In genomic region chr7:17680943-17681351, GRCh38 we compare ENCODE assay signal across 8 cellular contexts.
A peak's percentile ranks its signal among the peaks of the same experiment; 100 is the strongest.
DNase-seq lines count a peak whose midpoint lies in the region; ATAC-seq and TF ChIP-seq lines count a peak whose summit lies in the region.

No MANE protein-coding gene starts in this region.

- H3K4me1 Mint-ChIP-seq in H9 (peaks cover 2 to 7% of the 10 kb centered on the region in 2 experiments; a peak in 2 of 4 replicates), immature natural killer cell (no peaks in the 10 kb centered on the region)

- DNase-seq in H9 (no peak), adrenal gland (no peak), immature natural killer cell (peak; percentile 10 to 20 (median 18)), tibial nerve (ENCODE audit: low spot score in 2 of 2) (no peak), aorta (no peak)

- H4K20me1 ChIP-seq in BLaER1 treated with 17β-estradiol and CSF1 and Interleukin-3, amounts not matched to agents 10 nM and 100 nM, result no peaks in the 10 kb centered on the region
- no peaks in the 10 kb centered on the region for H4K20me1 ChIP-seq in H9 (ENCODE audit: control insufficient read depth, insufficient read depth, insufficient read length)

- H3K9me3 ChIP-seq in BLaER1 treated with 17β-estradiol and CSF1 and Interleukin-3, amounts not matched to agents 10 nM and 100 nM (replicated peaks in 1 of 11), result peaks cover 0 to 12% (median under 1%) of the 10 kb centered on the region in 11 experiments; a peak in 7 of 22 replicates
- H3K9me3 ChIP-seq in H9 (ENCODE audit: control insufficient read depth, low read depth, low read length), result no peaks in the 10 kb centered on the region
- H3K9me3 ChIP-seq in adrenal gland (replicated peaks in 1 of 3), result no peaks in the 10 kb centered on the region
- no peaks in the 10 kb centered on the region for H3K9me3 ChIP-seq in tibial nerve
- no peaks in the 10 kb centered on the region for H3K9me3 ChIP-seq in aorta (ENCODE audit: control insufficient read depth, low read length)

- H3K4me3 Mint-ChIP-seq in H9 (no peak overlapping the region), immature natural killer cell (no peak overlapping the region)

- H2BK120ac ChIP-seq in H9 (ENCODE audit: low read depth, low read length, poor library complexity, severe bottlenecking), result no peak overlapping the region

- H3K27ac ChIP-seq in BLaER1 treated with 17β-estradiol and CSF1 and Interleukin-3, amounts not matched to agents 10 nM and 100 nM, result peak overlapping the region in 3 of 11 experiments; percentile 71 to 85 (median 81); a peak in 6 of 22 replicates
- H3K27ac ChIP-seq in H9 (ENCODE audit: insufficient read length, low read depth, low read length) (no peak overlapping the region), adrenal gland (no peak overlapping the region), tibial nerve (peak overlapping the region; percentile 31 to 79 (median 59)), aorta (ENCODE audit: low read depth in 1 of 2, low read length in 2 of 2) (no peak overlapping the region)

- TF ChIP-seq POLR2A in adrenal gland (IDR thresholded peaks at IDR 0.05), result no peak
- no peak for TF ChIP-seq POLR2A in tibial nerve (IDR thresholded peaks at IDR 0.05)

- H4K5ac ChIP-seq in H9 (ENCODE audit: insufficient read length, low read depth, low read length), result no peak overlapping the region

- no peak overlapping the region for H2AK5ac ChIP-seq in H9 (ENCODE audit: insufficient read length, low read length)

- H3K9me3 Mint-ChIP-seq in H9 (no peaks in the 10 kb centered on the region), immature natural killer cell (no peaks in the 10 kb centered on the region)

- H2BK15ac ChIP-seq in H9 (ENCODE audit: low read depth, low read length), result no peak overlapping the region

- no peak overlapping the region for H3K23ac ChIP-seq in H9 (ENCODE audit: insufficient read length, low read depth, low read length)

- no peaks in the 10 kb centered on the region for H3K79me1 ChIP-seq in H9 (ENCODE audit: insufficient read depth, low read depth, low read length, poor library complexity, severe bottlenecking)

- no peak overlapping the region for H3K4ac ChIP-seq in H9 (ENCODE audit: low read depth, low read length)

- no peak overlapping the region for H2BK12ac ChIP-seq in H9 (ENCODE audit: insufficient read length, low read depth, low read length)

- H2AFZ ChIP-seq in H9 (ENCODE audit: low read length), result no peak overlapping the region

- no peaks in the 10 kb centered on the region for H3K79me2 ChIP-seq in H9 (ENCODE audit: insufficient read depth, low read length)

- no peak for TF ChIP-seq EP300 in tibial nerve (IDR thresholded peaks at IDR 0.05)

- no peak overlapping the region for H4K8ac ChIP-seq in H9 (replicated peaks; ENCODE audit: insufficient read length, low read depth, low read length)

- no peak overlapping the region for H3K56ac ChIP-seq in H9 (ENCODE audit: insufficient read length, low read depth, low read length)

- H2BK5ac ChIP-seq in H9 (ENCODE audit: insufficient read length, low read length), result no peak overlapping the region

- H3K23me2 ChIP-seq in H9 (ENCODE audit: insufficient read length, low read depth, low read length, poor library complexity, severe bottlenecking), result no peaks in the 10 kb centered on the region

- no peak overlapping the region for H3K18ac ChIP-seq in H9 (ENCODE audit: insufficient read length, low read depth, low read length)

- H3K4me2 ChIP-seq in BLaER1 treated with 17β-estradiol and CSF1 and Interleukin-3, amounts not matched to agents 10 nM and 100 nM, result peak overlapping the region in 9 of 11 experiments; percentile 14 to 84 (median 52); a peak in 17 of 22 replicates
- H3K4me2 ChIP-seq in H9 (ENCODE audit: insufficient read depth, insufficient read length, low read length), result no peak overlapping the region

- no peak overlapping the region for H3K14ac ChIP-seq in H9 (ENCODE audit: insufficient read depth, low read length)

- no peak overlapping the region for H3T11ph ChIP-seq in H9 (ENCODE audit: low read length)

- intact Hi-C loops in adrenal gland (cut with DNase I), result loop anchor here in 1 of 2 donors (10.0 kb wide), 1 partner anchor 664 kb away; no protein-coding TSS in a partner anchor
- intact Hi-C loops in aorta (cut with DNase I), result loop anchor here (5.0 to 10.0 kb wide), 2 partner anchors 661 to 664 kb away; no protein-coding TSS in a partner anchor

- H3K36me3 Mint-ChIP-seq in H9 (ENCODE audit: insufficient read depth in 1 of 3, low read depth in 3 of 3) (no peaks in the 10 kb centered on the region), immature natural killer cell (no peaks in the 10 kb centered on the region)

- no peak overlapping the region for H4K91ac ChIP-seq in H9 (ENCODE audit: insufficient read length, low read depth, low read length)

- TF ChIP-seq CTCF in H9 (conservative IDR thresholded peaks at IDR 0.05), result peak; percentile 60
- peak; percentile 44 to 72 (median 62) for TF ChIP-seq CTCF in adrenal gland (IDR thresholded peaks at IDR 0.05)
- peak; percentile 41 to 84 (median 61) for TF ChIP-seq CTCF in tibial nerve (IDR thresholded peaks at IDR 0.05)

- H3K36me3 ChIP-seq in BLaER1 treated with 17β-estradiol and CSF1 and Interleukin-3, amounts not matched to agents 10 nM and 100 nM, result no peaks in the 10 kb centered on the region
- H3K36me3 ChIP-seq in adrenal gland (replicated peaks in 1 of 2) (no peaks in the 10 kb centered on the region), tibial nerve (no peaks in the 10 kb centered on the region), aorta (ENCODE audit: control insufficient read depth in 1 of 2, insufficient read depth in 2 of 2, low read length in 1 of 2) (no peaks in the 10 kb centered on the region)

- H3K9ac ChIP-seq in BLaER1 treated with 17β-estradiol and CSF1 and Interleukin-3, amounts not matched to agents 10 nM and 100 nM, result peak overlapping the region in 2 of 11 experiments; percentile 15 to 74; a peak in 2 of 22 replicates
- H3K9ac ChIP-seq in H9 (ENCODE audit: extremely low read depth, insufficient read length, low read length), result no peak overlapping the region

- H3K4me3 ChIP-seq in BLaER1 treated with 17β-estradiol and CSF1 and Interleukin-3, amounts not matched to agents 10 nM and 100 nM, result 0 out of 20 replicates have a peak overlapping the region, but pooled peaks of 1 of the 10 experiments have one; percentile 12
- no peak overlapping the region for H3K4me3 ChIP-seq in adrenal gland
- H3K4me3 ChIP-seq in tibial nerve, result no peak overlapping the region
- no peak overlapping the region for H3K4me3 ChIP-seq in aorta (ENCODE audit: low read length in 2 of 2)

- no peak for ATAC-seq in GM18502 (IDR thresholded peaks at IDR 0.05; ENCODE audit: poor library complexity, unreplicated experiment)
- no peak for ATAC-seq in HG02763 (IDR thresholded peaks at IDR 0.05; ENCODE audit: unreplicated experiment)
- no peak for ATAC-seq in aorta (ENCODE audit: low FRiP score)

- H3K27ac Mint-ChIP-seq in H9, result no peak overlapping the region; a peak in 1 of 7 replicates
- no peak overlapping the region for H3K27ac Mint-ChIP-seq in immature natural killer cell

- no peak overlapping the region for H2BK20ac ChIP-seq in H9 (ENCODE audit: low read depth, low read length, poor library complexity, severe bottlenecking)

- no CpG with 5 or more reads among the region's 5 CpGs for WGBS in H9 (ENCODE audit: extremely low coverage, insufficient read length, low lambda C conversion rate)
- whole genome bisulfite sequencing in adrenal gland, 4 donors, result 23 to 29% (median 26%) methylated on average over 5 of the region's 5 CpGs
- 18 to 21% methylated on average over 5 of the region's 5 CpGs for WGBS in tibial nerve, 2 donors
- 9 to 10% methylated on average over 5 of the region's 5 CpGs for WGBS in aorta, 2 donors

- no peaks in the 10 kb centered on the region for H3K27me3 ChIP-seq in BLaER1 treated with 17β-estradiol and CSF1 and Interleukin-3, amounts not matched to agents 10 nM and 100 nM
- H3K27me3 ChIP-seq in H9 (ENCODE audit: insufficient read depth, low read length), result no peaks in the 10 kb centered on the region
- H3K27me3 ChIP-seq in adrenal gland, result no peaks in the 10 kb centered on the region
- H3K27me3 ChIP-seq in tibial nerve, result no peaks in the 10 kb centered on the region
- no peaks in the 10 kb centered on the region for H3K27me3 ChIP-seq in aorta (ENCODE audit: control insufficient read depth in 1 of 2, insufficient read depth in 2 of 2, low read length in 1 of 2)

- H3K4me1 ChIP-seq in BLaER1 treated with 17β-estradiol and CSF1 and Interleukin-3, amounts not matched to agents 10 nM and 100 nM, result peaks cover 16 to 66% (median 38%) of the 10 kb centered on the region in 10 experiments
- H3K4me1 ChIP-seq in H9 (ENCODE audit: insufficient read depth, low read length) (no peaks in the 10 kb centered on the region), adrenal gland (replicated peaks in 1 of 2) (peaks cover 10 to 27% of the 10 kb centered on the region in 2 donors), tibial nerve (peaks cover 0 to 46% (median 23%) of the 10 kb centered on the region in 4 donors), aorta (ENCODE audit: control insufficient read depth in 1 of 2, insufficient read depth in 2 of 2, low read length in 2 of 2) (peaks cover 2 to 4% of the 10 kb centered on the region in 2 donors)

- H3K27me3 Mint-ChIP-seq in H9 (ENCODE audit: low read depth) (no peaks in the 10 kb centered on the region), immature natural killer cell (ENCODE audit: low read depth in 3 of 3) (peaks cover 0 to 3% (median 0%) of the 10 kb centered on the region in 3 donors)

Comparison
In these comparisons a context has a peak if more than half of its experiments do, and no peak if none do; other contexts are left out.
1. H3K27ac ChIP-seq: peak in tibial nerve (4 of 4); none in H9 (single experiment), adrenal gland (0 of 5) and aorta (0 of 2).
2. DNase-seq: peak in immature natural killer cell (3 of 3); none in H9 (single experiment), adrenal gland (0 of 7), tibial nerve (0 of 2) and aorta (0 of 2).
3. Peak in every context shown above with its lines, with median percentiles within 50 percentile points of each other: CTCF ChIP-seq.